Comparison of ENCODE assay signal across 1 cellular context in the genomic region with DNA sequence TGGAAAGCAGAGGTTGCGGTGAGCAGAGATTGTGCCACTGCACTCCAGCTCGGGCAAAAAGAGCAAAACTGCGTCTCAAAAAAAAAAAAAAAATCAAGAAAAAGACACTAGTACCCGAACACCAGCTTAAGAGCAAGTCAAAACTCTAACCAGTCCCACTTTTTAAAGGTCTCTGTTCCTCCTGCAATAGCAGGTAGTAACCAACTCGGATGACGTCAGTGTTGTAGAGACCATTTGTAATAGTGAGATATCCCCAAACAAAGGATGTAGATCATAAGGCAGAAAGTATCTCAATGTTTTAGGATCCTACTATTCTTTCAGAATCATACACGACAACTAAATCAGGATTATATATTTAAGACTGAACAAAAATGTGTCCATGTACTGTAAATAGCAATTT.
TF ChIP-seq lines count a peak whose summit lies in the region.

No MANE protein-coding gene starts in this region.

TF ChIP-seq in A549, 52 proteins besides CTCF, POLR2A, EP300 and RAD21 (continued from another document):
- TF ChIP-seq, protein P1, sequence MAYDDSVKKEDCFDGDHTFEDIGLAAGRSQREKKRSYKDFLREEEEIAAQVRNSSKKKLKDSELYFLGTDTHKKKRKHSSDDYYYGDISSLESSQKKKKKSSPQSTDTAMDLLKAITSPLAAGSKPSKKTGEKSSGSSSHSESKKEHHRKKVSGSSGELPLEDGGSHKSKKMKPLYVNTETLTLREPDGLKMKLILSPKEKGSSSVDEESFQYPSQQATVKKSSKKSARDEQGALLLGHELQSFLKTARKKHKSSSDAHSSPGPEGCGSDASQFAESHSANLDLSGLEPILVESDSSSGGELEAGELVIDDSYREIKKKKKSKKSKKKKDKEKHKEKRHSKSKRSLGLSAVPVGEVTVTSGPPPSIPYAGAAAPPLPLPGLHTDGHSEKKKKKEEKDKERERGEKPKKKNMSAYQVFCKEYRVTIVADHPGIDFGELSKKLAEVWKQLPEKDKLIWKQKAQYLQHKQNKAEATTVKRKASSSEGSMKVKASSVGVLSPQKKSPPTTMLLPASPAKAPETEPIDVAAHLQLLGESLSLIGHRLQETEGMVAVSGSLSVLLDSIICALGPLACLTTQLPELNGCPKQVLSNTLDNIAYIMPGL (CRISPR knock-in tag; IDR thresholded peaks at IDR 0.05; ENCODE audit: borderline replicate concordance), result no peak
